In the genomic region with DNA sequence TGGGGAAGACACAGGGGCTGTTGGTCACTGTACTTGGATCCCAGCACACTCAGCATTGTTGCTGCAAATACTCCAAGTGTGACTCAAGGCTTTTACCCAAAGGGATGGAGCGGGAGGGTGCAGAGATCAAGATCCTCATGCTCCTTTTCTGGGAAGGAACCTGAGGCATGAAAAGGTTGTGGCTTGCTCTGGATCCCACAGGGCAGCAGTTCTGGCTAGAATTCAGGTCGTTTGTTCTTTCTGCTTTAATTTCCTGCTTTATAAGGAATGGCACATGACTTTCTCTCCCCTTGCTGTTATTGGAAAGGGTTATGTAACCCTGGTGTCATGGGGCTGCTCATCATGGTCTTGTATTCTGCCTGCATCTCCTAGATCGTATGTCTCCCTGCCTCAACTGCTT, we compare ENCODE assay signal across 18 cellular contexts.
"Had no signal": no experiment of that assay in that cellular context is flagged by ENCODE, and none has a peak within 500 bp of the region (broad histone marks: within the 10 kb centered on the region; RNA-seq: fewer than 3 reads in every experiment).

No MANE protein-coding gene starts in this region.

- H3K9me3 ChIP-seq: mucosa of descending colon, upper lobe of left lung had no signal

- H3K4me3 ChIP-seq: mucosa of descending colon, skin epidermis, upper lobe of left lung had no signal

- H3K36me3 Mint-ChIP-seq: activated naive CD4-positive, alpha-beta T cell treated with anti-CD3 and anti-CD28 coated beads, Interleukin-2, amount 50 U/mL, for 72 hours; memory B cell; natural killer cell had no signal

- DNase-seq: activated CD4-positive, alpha-beta T cell treated with anti-CD3 and anti-CD28 coated beads for 4 hours; activated CD8-positive, alpha-beta T cell treated with anti-CD3 and anti-CD28 coated beads for 36 hours; activated effector memory CD4-positive, alpha-beta T cell treated with anti-CD3 and anti-CD28 coated beads, Interleukin-2, amount 50 U/mL, for 16 hours; activated T-cell treated with anti-CD3 and anti-CD28 coated beads, Interleukin-2, amount 50 U/mL, for 4 hours; amniotic stem cell; dermis blood vessel endothelial cell; effector memory CD8-positive, alpha-beta T cell; mucosa of descending colon; natural killer cell; retina; stimulated activated CD4-positive, alpha-beta T cell treated with anti-CD3 and anti-CD28 coated beads, Interleukin-4, amount 100 ng/mL, for 24 hours; T-helper 17 cell; upper lobe of left lung had no signal

- H3K27me3 ChIP-seq: upper lobe of left lung had no signal

- H3K36me3 ChIP-seq: upper lobe of left lung had no signal

- H3K9me3 Mint-ChIP-seq: activated CD8-positive, alpha-beta T cell treated with anti-CD3 and anti-CD28 coated beads for 36 hours; activated naive CD4-positive, alpha-beta T cell treated with anti-CD3 and anti-CD28 coated beads, Interleukin-2, amount 50 U/mL, for 72 hours; activated T-cell treated with anti-CD3 and anti-CD28 coated beads, Interleukin-2, amount 50 U/mL, for 4 hours; effector memory CD8-positive, alpha-beta T cell; memory B cell; natural killer cell; stimulated activated naive CD8-positive, alpha-beta T cell treated with anti-CD3 and anti-CD28 coated beads, Interleukin-15, Interleukin-2, amounts not matched to agents 100 ng/mL and 50 ng/mL, for 24 hours had no signal

- H3K4me1 Mint-ChIP-seq: memory B cell, natural killer cell had no signal

- H3K27ac ChIP-seq: epithelial cell of prostate, skin epidermis, upper lobe of left lung had no signal

- ATAC-seq: activated CD8-positive, alpha-beta T cell treated with anti-CD3 and anti-CD28 coated beads for 36 hours; activated naive CD4-positive, alpha-beta T cell treated with anti-CD3 and anti-CD28 coated beads, Interleukin-2, amount 50 U/mL, for 72 hours; activated T-cell treated with anti-CD3 and anti-CD28 coated beads, Interleukin-2, amount 50 U/mL, for 4 hours; effector memory CD8-positive, alpha-beta T cell; mucosa of descending colon; natural killer cell; T-helper 17 cell had no signal

- H3K4me3 Mint-ChIP-seq: activated CD8-positive, alpha-beta T cell treated with anti-CD3 and anti-CD28 coated beads for 36 hours; activated T-cell treated with anti-CD3 and anti-CD28 coated beads, Interleukin-2, amount 50 U/mL, for 4 hours; effector memory CD8-positive, alpha-beta T cell; memory B cell; natural killer cell; stimulated activated naive CD8-positive, alpha-beta T cell treated with anti-CD3 and anti-CD28 coated beads, Interleukin-15, Interleukin-2, amounts not matched to agents 100 ng/mL and 50 ng/mL, for 24 hours; T-helper 17 cell had no signal

- H3K27ac Mint-ChIP-seq: activated CD8-positive, alpha-beta T cell treated with anti-CD3 and anti-CD28 coated beads for 36 hours; activated naive CD4-positive, alpha-beta T cell treated with anti-CD3 and anti-CD28 coated beads, Interleukin-2, amount 50 U/mL, for 72 hours; effector memory CD8-positive, alpha-beta T cell; memory B cell; natural killer cell; stimulated activated naive CD8-positive, alpha-beta T cell treated with anti-CD3 and anti-CD28 coated beads, Interleukin-15, Interleukin-2, amounts not matched to agents 100 ng/mL and 50 ng/mL, for 24 hours; T-helper 17 cell had no signal

- H3K4me1 ChIP-seq: upper lobe of left lung had no signal
